ENCODE assay signal across 8 cellular contexts in genomic region chr6:30614843-30615218, GRCh38. TPM values are rescaled to one million over a fixed set of nuclear protein-coding genes. Genes with fewer than 3 reads are reported as not detected.
DNase-seq lines count a peak whose midpoint lies in the region; ATAC-seq and TF ChIP-seq lines count a peak whose summit lies in the region.

No MANE protein-coding gene starts in this region.

- TF ChIP-seq CTCF in A673 (conservative IDR thresholded peaks at IDR 0.05; ENCODE audit: low read depth, low read length) (no peak), coronary artery (IDR thresholded peaks at IDR 0.05) (no peak)

- POLR2A ChIA-PET in A673 (lab: Charles Lee; ENCODE audit: low non-redundant PET), result interaction anchor here (0.6 to 1.3 kb wide), 7 partner anchors 11 to 782 kb away, joined by 3 to 29 read pairs (median 7); partner anchors contain the start of gene MDC1

- peaks cover 6% of the 10 kb centered on the region for H3K27me3 Mint-ChIP-seq in activated CD4-positive, alpha-beta T cell treated with anti-CD3 and anti-CD28 coated beads, Interleukin-2, amount 10 ng/mL, durations not matched to agents 24 days and 14 days

- CTCF ChIA-PET in A673 (lab: Charles Lee), result interaction anchor here (0.6 kb wide), 2 partner anchors 161 to 268 kb away, joined by 4 read pairs; no protein-coding TSS in a partner anchor

- peak; percentile 35 for ATAC-seq in GM18907 (IDR thresholded peaks at IDR 0.05; ENCODE audit: unreplicated experiment)
- peak; percentile 30 for ATAC-seq in HG03520 (IDR thresholded peaks at IDR 0.05; ENCODE audit: unreplicated experiment)

- H3K4me3 ChIP-seq in A673 (ENCODE audit: low read depth, low read length, poor library complexity, severe bottlenecking) (peak overlapping the region; percentile 81), coronary artery (peak overlapping the region; percentile 79)

- H3K4me1 ChIP-seq in A673 (ENCODE audit: insufficient read depth, low read length, poor library complexity, severe bottlenecking), result peaks cover 32% of the 10 kb centered on the region

- no peaks in the 10 kb centered on the region for H3K9me3 Mint-ChIP-seq in activated CD4-positive, alpha-beta T cell treated with anti-CD3 and anti-CD28 coated beads, Interleukin-2, amount 10 ng/mL, durations not matched to agents 24 days and 14 days

- peaks cover 59% of the 10 kb centered on the region for H3K4me1 Mint-ChIP-seq in activated CD4-positive, alpha-beta T cell treated with anti-CD3 and anti-CD28 coated beads, Interleukin-2, amount 10 ng/mL, durations not matched to agents 24 days and 14 days

- intact Hi-C loops in A673 (cut with micrococcal nuclease; ENCODE audit: unreplicated experiment), result no loop called here
- intact Hi-C loops in activated CD4-positive, alpha-beta T cell treated with anti-CD3 and anti-CD28 coated beads, Interleukin-2, amount 10 ng/mL, durations not matched to agents 24 days and 14 days (cut with micrococcal nuclease), result loop anchor here (1.0 to 10.0 kb wide), 4 partner anchors 44 to 550 kb away; partner anchors contain the start of genes ABCF1, CCHCR1, POLR1H and PPP1R11

- peaks cover 38% of the 10 kb centered on the region for H3K36me3 ChIP-seq in A673 (ENCODE audit: insufficient read depth, low read length, poor library complexity, severe bottlenecking)

- H3K27ac Mint-ChIP-seq in activated CD4-positive, alpha-beta T cell treated with anti-CD3 and anti-CD28 coated beads, Interleukin-2, amount 10 ng/mL, durations not matched to agents 24 days and 14 days, result peak overlapping the region; percentile 92

- H3K4me3 Mint-ChIP-seq in activated CD4-positive, alpha-beta T cell treated with anti-CD3 and anti-CD28 coated beads, Interleukin-2, amount 10 ng/mL, durations not matched to agents 24 days and 14 days, result peak overlapping the region; percentile 90

- peak; percentile 98 for DNase-seq in A673 (ENCODE audit: low spot score)
- DNase-seq in NCI-H526 treated with DMSO at 0.1 percent for 48 hours (lab: John Stamatoyannopoulos, UW), result peak; percentile 77
- DNase-seq in activated CD4-positive, alpha-beta T cell treated with anti-CD3 and anti-CD28 coated beads, Interleukin-2, amount 10 ng/mL, durations not matched to agents 24 days and 14 days, result peak; percentile 97
- DNase-seq in coronary artery (ENCODE audit: low spot score), result peak; percentile 90
- DNase-seq in stimulated activated CD4-positive, alpha-beta T cell treated with anti-CD3 and anti-CD28 coated beads, Interleukin-1b, Interleukin-23, amount 100 ng/mL, for 4 hours (ENCODE audit: low read depth in 2 of 2), result peak; percentile 45 to 77

- H3K36me3 Mint-ChIP-seq in activated CD4-positive, alpha-beta T cell treated with anti-CD3 and anti-CD28 coated beads, Interleukin-2, amount 10 ng/mL, durations not matched to agents 24 days and 14 days (ENCODE audit: low read depth), result peaks cover 73% of the 10 kb centered on the region

- no peaks in the 10 kb centered on the region for H3K9me3 ChIP-seq in A673 (ENCODE audit: low read depth, low read length, poor library complexity, severe bottlenecking)

- H3K27ac ChIP-seq in A673 (ENCODE audit: low read depth, low read length, poor library complexity, severe bottlenecking), result peak overlapping the region; percentile 99
- H3K27ac ChIP-seq in coronary artery, result peak overlapping the region; percentile 88 to 96
- H3K27ac ChIP-seq in layer of hippocampus (ENCODE audit: low read depth, low read length), result peak overlapping the region; percentile 95

- H3K27me3 ChIP-seq in A673 (replicated peaks; ENCODE audit: insufficient read depth, low read depth, low read length, poor library complexity) (no peaks in the 10 kb centered on the region), layer of hippocampus (ENCODE audit: control insufficient read depth, insufficient read depth, low read length) (no peaks in the 10 kb centered on the region)

- BruUV-seq in A673 (replicated peaks; lab: Mats Ljungman, UMichigan), result no TSS peak

RNA-seq across cellular contexts. Expression of gene PPP1R10, which starts 2.2 kb away (rescaled TPM):
- total RNA-seq in A673 (2021), result 121 and 129 TPM in 2 replicates
- total RNA-seq in activated CD4-positive, alpha-beta T cell treated with anti-CD3 and anti-CD28 coated beads, Interleukin-2, amount 10 ng/mL, durations not matched to agents 24 days and 14 days, result 106 and 107 TPM in 2 replicates

RNA-seq across cellular contexts. Expression of gene MRPS18B, which starts 2.8 kb away (rescaled TPM):
- total RNA-seq in A673 (2021), result 70.3 and 70.4 TPM in 2 replicates
- 79.4 and 83.6 TPM in 2 replicates for total RNA-seq in activated CD4-positive, alpha-beta T cell treated with anti-CD3 and anti-CD28 coated beads, Interleukin-2, amount 10 ng/mL, durations not matched to agents 24 days and 14 days

RNA-seq across cellular contexts. Expression of gene ATAT1, which starts 11.8 kb away (rescaled TPM):
- total RNA-seq in A673 (2021), result 31.7 and 33.0 TPM in 2 replicates
- 11.4 and 14.4 TPM in 2 replicates for total RNA-seq in activated CD4-positive, alpha-beta T cell treated with anti-CD3 and anti-CD28 coated beads, Interleukin-2, amount 10 ng/mL, durations not matched to agents 24 days and 14 days

RNA-seq across cellular contexts. Expression of gene C6orf136, which starts 32.1 kb away (rescaled TPM):
- total RNA-seq in A673 (2021), result 25.0 and 35.9 TPM in 2 replicates
- 28.9 and 39.4 TPM in 2 replicates for total RNA-seq in activated CD4-positive, alpha-beta T cell treated with anti-CD3 and anti-CD28 coated beads, Interleukin-2, amount 10 ng/mL, durations not matched to agents 24 days and 14 days

RNA-seq across cellular contexts. Expression of gene ABCF1, which starts 43.6 kb away (rescaled TPM):
- total RNA-seq in A673 (2021), result 109 and 119 TPM in 2 replicates
- total RNA-seq in activated CD4-positive, alpha-beta T cell treated with anti-CD3 and anti-CD28 coated beads, Interleukin-2, amount 10 ng/mL, durations not matched to agents 24 days and 14 days, result 123 and 125 TPM in 2 replicates

Comparison
In these comparisons a context has a peak if more than half of its experiments do, and no peak if none do; other contexts are left out.
1. Peak in every context shown above with its lines: DNase-seq, ATAC-seq, H3K4me3 ChIP-seq and H3K27ac ChIP-seq.